In genomic region chr4:73223258-73223651, GRCh38 we compare ENCODE assay signal across 8 cellular contexts. TPM values are rescaled to one million over a fixed set of nuclear protein-coding genes. Genes with fewer than 3 reads are reported as not detected.
DNase-seq lines count a peak whose midpoint lies in the region; ATAC-seq and TF ChIP-seq lines count a peak whose summit lies in the region.

No MANE protein-coding gene starts in this region.

- H3K9me3 Mint-ChIP-seq in activated T-cell treated with anti-CD3 and anti-CD28 coated beads, Interleukin-2, amount 50 U/mL, for 4 hours: no peaks in the 10 kb centered on the region
- H3K9me3 Mint-ChIP-seq in HFFc6: no peaks in the 10 kb centered on the region

- TF ChIP-seq CTCF in WERI-Rb-1 (IDR thresholded peaks at IDR 0.05; ENCODE audit: low read depth, low read length): no peak
- TF ChIP-seq CTCF in right atrium auricular region (IDR thresholded peaks at IDR 0.05): no peak
- no peak for TF ChIP-seq CTCF in thyroid gland (IDR thresholded peaks at IDR 0.05)
- TF ChIP-seq CTCF in HFFc6 (IDR thresholded peaks at IDR 0.05): no peak

- intact Hi-C loops in thyroid gland (cut with DNase I): no loop called here

- H3K27me3 ChIP-seq in WERI-Rb-1 (ENCODE audit: insufficient read depth, low read depth, severe bottlenecking) (no peaks in the 10 kb centered on the region), right atrium auricular region (no peaks in the 10 kb centered on the region), thyroid gland (no peaks in the 10 kb centered on the region)

- H3K36me3 ChIP-seq in WERI-Rb-1 (peaks cover 4% of the 10 kb centered on the region; the same call in 1 of the 2 replicates), right atrium auricular region (no peaks in the 10 kb centered on the region), thyroid gland (no peaks in the 10 kb centered on the region)

- peak overlapping the region; percentile 84 for H3K27ac ChIP-seq in WERI-Rb-1
- H3K27ac ChIP-seq in right atrium auricular region: peak overlapping the region; percentile 80 to 86
- peak overlapping the region; percentile 31 to 64 (median 56) for H3K27ac ChIP-seq in thyroid gland

- no peak for TF ChIP-seq POLR2A in thyroid gland (IDR thresholded peaks at IDR 0.05)

- 31 to 45% methylated on average over 3 of the region's 3 CpGs for whole genome bisulfite sequencing in thyroid gland, 2 donors

- no peaks in the 10 kb centered on the region for H3K9me3 ChIP-seq in WERI-Rb-1 (ENCODE audit: severe bottlenecking)
- H3K9me3 ChIP-seq in right atrium auricular region: no peaks in the 10 kb centered on the region
- no peaks in the 10 kb centered on the region for H3K9me3 ChIP-seq in thyroid gland

- peaks cover 0 to 33% of the 10 kb centered on the region in 2 donors for H3K4me1 ChIP-seq in right atrium auricular region
- H3K4me1 ChIP-seq in thyroid gland: peaks cover 19 to 33% of the 10 kb centered on the region in 2 donors

- ATAC-seq in activated T-cell treated with anti-CD3 and anti-CD28 coated beads, Interleukin-2, amount 50 U/mL, for 4 hours: no peak

- peak overlapping the region; percentile 13 for H3K4me3 Mint-ChIP-seq in activated T-cell treated with anti-CD3 and anti-CD28 coated beads, Interleukin-2, amount 50 U/mL, for 4 hours
- no peak overlapping the region for H3K4me3 Mint-ChIP-seq in HFFc6

- no peak overlapping the region for H3K27ac Mint-ChIP-seq in HFFc6

- H3K4me1 Mint-ChIP-seq in activated T-cell treated with anti-CD3 and anti-CD28 coated beads, Interleukin-2, amount 50 U/mL, for 4 hours (ENCODE audit: low read depth): peaks cover 41% of the 10 kb centered on the region
- peaks cover 39% of the 10 kb centered on the region for H3K4me1 Mint-ChIP-seq in HFFc6 (ENCODE audit: low read depth)

- H3K4me3 ChIP-seq in WERI-Rb-1 (ENCODE audit: low read depth, low read length) (peak overlapping the region; percentile 63), right atrium auricular region (peak overlapping the region; percentile 54 to 57), thyroid gland (replicated peaks in 1 of 3) (no peak overlapping the region)

- no peaks in the 10 kb centered on the region for H3K27me3 Mint-ChIP-seq in activated T-cell treated with anti-CD3 and anti-CD28 coated beads, Interleukin-2, amount 50 U/mL, for 4 hours (ENCODE audit: low read depth)
- H3K27me3 Mint-ChIP-seq in HFFc6 (ENCODE audit: insufficient read depth): no peaks in the 10 kb centered on the region

- DNase-seq in activated T-cell treated with anti-CD3 and anti-CD28 coated beads, Interleukin-2, amount 50 U/mL, for 4 hours: no peak
- no peak for DNase-seq in activated T-cell treated with anti-CD3 and anti-CD28 coated beads, Interleukin-2, amount 50 U/mL, for 48 hours
- DNase-seq in WERI-Rb-1 (no peak), right atrium auricular region (ENCODE audit: low spot score) (no peak), thyroid gland (no peak), HFFc6 (no peak), NCI-H2107 treated with DMSO at 0.1 percent for 48 hours (lab: John Stamatoyannopoulos, UW; ENCODE audit: unreplicated experiment) (no peak)
- DNase-seq in activated effector memory CD4-positive, alpha-beta T cell treated with Interleukin-2 at 50 U/mL for 16 hours: no peak

- H3K36me3 Mint-ChIP-seq in activated T-cell treated with anti-CD3 and anti-CD28 coated beads, Interleukin-2, amount 50 U/mL, for 4 hours (ENCODE audit: insufficient read depth): peaks cover 2% of the 10 kb centered on the region
- no peaks in the 10 kb centered on the region for H3K36me3 Mint-ChIP-seq in HFFc6 (ENCODE audit: low read depth)

RNA-seq across cellular contexts. Expression of gene ANKRD17, which starts 35.3 kb away (rescaled TPM):
- 10 to 100 TPM; 65.7 to 66.2 (median 66.1) TPM for total RNA-seq in activated T-cell treated with anti-CD3 and anti-CD28 coated beads, Interleukin-2, amount 50 U/mL, for 4 hours
- total RNA-seq in right atrium auricular region: 10 to 100 TPM; 47.1 to 56.3 TPM
- 10 to 100 TPM; 46.8 to 74.6 (median 64.2) TPM for total RNA-seq in thyroid gland
- 10 to 100 TPM; 51.7 to 61.0 (median 56.4) TPM for total RNA-seq in HFFc6 (2021; fragmentation: NEBNext Ultra II Directional; extraction: Animal tissue kit (Norgen Biotek cat#: 25700))

Comparison
In these comparisons a context has a peak if more than half of its experiments do, and no peak if none do; other contexts are left out.
1. H3K4me3 ChIP-seq: peak in WERI-Rb-1 (single experiment) and right atrium auricular region (2 of 2); none in thyroid gland (0 of 3).
2. Peak in every context shown above with its lines, with median percentiles within 50 percentile points of each other: H3K27ac ChIP-seq.